Comparison of ENCODE assay signal across 9 cellular contexts in genomic region chr12:52221912-52222457, GRCh38. TPM values are rescaled to one million over a fixed set of nuclear protein-coding genes. Genes with fewer than 3 reads are reported as not detected.
DNase-seq lines count a peak whose midpoint lies in the region; ATAC-seq and TF ChIP-seq lines count a peak whose summit lies in the region.
"Had no signal": no experiment of that assay in that cellular context is flagged by ENCODE, and none has a peak within 500 bp of the region (broad histone marks: within the 10 kb centered on the region; RNA-seq: fewer than 3 reads in every experiment).

No MANE protein-coding gene starts in this region.

- no TSS peak for BruUV-seq in MCF 10A (replicated peaks; lab: Mats Ljungman, UMichigan)

- no peak for TF ChIP-seq POLR2A in GM18505 (IDR thresholded peaks at IDR 0.05; ENCODE audit: borderline replicate concordance, extremely low read depth, insufficient read depth, insufficient read length)

- H3K36me3 Mint-ChIP-seq in MCF 10A (ENCODE audit: insufficient read depth, unreplicated experiment), result no peaks in the 10 kb centered on the region
- H3K36me3 Mint-ChIP-seq in stimulated activated memory B cell treated with anti-CD40 and anti-IgM and Interleukin-4, amounts not matched to agents 10 μg/mL and 1 μg/mL and 100 μg/mL, for 72 hours, result no peaks in the 10 kb centered on the region

- CTCF ChIA-PET in MCF 10A (lab: Yijun Ruan, JAX), result interaction anchor here (0.6 to 4.0 kb wide), 13 partner anchors 9 to 723 kb away, joined by 3 to 26 read pairs (median 3); partner anchors contain the start of gene KRT7

- WGBS in lung, 2 donors, result 21 to 23% methylated on average over 8 of the region's 8 CpGs

- H3K27me3 Mint-ChIP-seq in MCF 10A (ENCODE audit: insufficient read depth, unreplicated experiment), result no peaks in the 10 kb centered on the region
- H3K27me3 Mint-ChIP-seq in stimulated activated memory B cell treated with anti-CD40 and anti-IgM and Interleukin-4, amounts not matched to agents 10 μg/mL and 1 μg/mL and 100 μg/mL, for 72 hours, result peaks cover 55% of the 10 kb centered on the region

- peak overlapping the region; percentile 37 for H3K27ac Mint-ChIP-seq in MCF 10A (ENCODE audit: low read depth, unreplicated experiment)
- no peak overlapping the region for H3K27ac Mint-ChIP-seq in stimulated activated memory B cell treated with anti-CD40 and anti-IgM and Interleukin-4, amounts not matched to agents 10 μg/mL and 1 μg/mL and 100 μg/mL, for 72 hours

- TF ChIP-seq CTCF in MCF 10A (IDR thresholded peaks at IDR 0.05; ENCODE audit: unreplicated experiment) (peak; percentile 45), lung (IDR thresholded peaks at IDR 0.05; ENCODE audit: control extremely low read depth, extremely low read depth) (peak; percentile 8)

- no peak overlapping the region for H3K27ac ChIP-seq in lung (ENCODE audit: low read depth in 1 of 2, low read length in 1 of 2)

- no peaks in the 10 kb centered on the region for H3K27me3 ChIP-seq in lung (ENCODE audit: control insufficient read depth, insufficient read depth)

- DNase-seq in CD1c-positive myeloid dendritic cell (ENCODE audit: extremely low spot score) (peak; percentile 71), HK-2 (ENCODE audit: unreplicated experiment) (peak; percentile 65), T1000 (lab: John Stamatoyannopoulos, UW) (peak; percentile 100), MCF 10A (ENCODE audit: unreplicated experiment) (peak; percentile 93), lung (ENCODE audit: low spot score) (no peak)

- POLR2A ChIA-PET in MCF 10A (lab: Yijun Ruan, JAX), result interaction anchor here (0.6 to 3.5 kb wide), 13 partner anchors 10 to 298 kb away, joined by 3 to 15 read pairs (median 4); partner anchors contain the start of genes KRT5 and KRT7

- H3K9me3 ChIP-seq in lung (ENCODE audit: control insufficient read depth in 2 of 2, insufficient read depth in 1 of 2, low read length in 1 of 2), result peaks cover 0 to 2% of the 10 kb centered on the region in 2 donors

- H3K4me3 Mint-ChIP-seq in MCF 10A (ENCODE audit: unreplicated experiment), result no peak overlapping the region
- H3K4me3 Mint-ChIP-seq in stimulated activated memory B cell treated with anti-CD40 and anti-IgM and Interleukin-4, amounts not matched to agents 10 μg/mL and 1 μg/mL and 100 μg/mL, for 72 hours, result no peak overlapping the region

- H3K9me3 Mint-ChIP-seq in MCF 10A (ENCODE audit: unreplicated experiment), result peaks cover 21% of the 10 kb centered on the region
- H3K9me3 Mint-ChIP-seq in stimulated activated memory B cell treated with anti-CD40 and anti-IgM and Interleukin-4, amounts not matched to agents 10 μg/mL and 1 μg/mL and 100 μg/mL, for 72 hours, result no peaks in the 10 kb centered on the region

- no peaks in the 10 kb centered on the region for H3K36me3 ChIP-seq in lung (ENCODE audit: control insufficient read depth in 2 of 2, insufficient read depth in 2 of 2, low read length in 2 of 2)

- H3K4me3 ChIP-seq in lung, result no peak overlapping the region

- H3K4me1 ChIP-seq in lung (ENCODE audit: control insufficient read depth in 2 of 2, insufficient read depth in 2 of 2, low read length in 2 of 2), result peaks cover 0 to 6% of the 10 kb centered on the region in 2 donors

- ATAC-seq in lung (ENCODE audit: insufficient read depth, low FRiP score) (no peak), GM18505 (IDR thresholded peaks at IDR 0.05; ENCODE audit: unreplicated experiment) (no peak), HG02571 (IDR thresholded peaks at IDR 0.05; ENCODE audit: unreplicated experiment) (no peak)
- peak; percentile 41 for ATAC-seq in stimulated activated memory B cell treated with anti-CD40 and anti-IgM and Interleukin-4, amounts not matched to agents 10 μg/mL and 1 μg/mL and 100 μg/mL, for 72 hours

- intact Hi-C loops in MCF 10A (cut with micrococcal nuclease), result no loop called here

- H3K4me1 Mint-ChIP-seq in MCF 10A (ENCODE audit: insufficient read depth, unreplicated experiment), result peaks cover 40% of the 10 kb centered on the region
- H3K4me1 Mint-ChIP-seq in stimulated activated memory B cell treated with anti-CD40 and anti-IgM and Interleukin-4, amounts not matched to agents 10 μg/mL and 1 μg/mL and 100 μg/mL, for 72 hours, result no peaks in the 10 kb centered on the region

RNA-seq across cellular contexts. Expression of gene KRT7, which starts 11.1 kb away (rescaled TPM):
- total RNA-seq in MCF 10A (2022) (2,379 and 3,360 TPM in 2 replicates), lung (1,000 to 10,000 TPM in 1 of 2 donors, 10 to 100 TPM in 1; 33.6 to 1,411 TPM)
- 1,000 to 10,000 TPM; 1,201 to 1,415 TPM for polyA plus RNA-seq in lung

RNA-seq across cellular contexts. Expression of gene KRT80, which starts 30.2 kb away (rescaled TPM):
- total RNA-seq in MCF 10A (2022) (27.4 and 52.3 TPM in 2 replicates), lung (10 to 100 TPM in 1 of 2 donors, 1 to 10 TPM in 1; 1.8 to 15.5 TPM)
- 1 to 10 TPM; 7.2 to 9.9 TPM for polyA plus RNA-seq in lung

RNA-seq across cellular contexts. Expression of gene KRT86, which starts 52.5 kb away (rescaled TPM):
- total RNA-seq in MCF 10A (2022) (37.8 and 45.1 TPM in 2 replicates), lung (1 to 10 TPM in 1 of 2 donors, not detected in 1; 1.1 TPM)
- under 1 TPM; 0.11 to 0.31 TPM for polyA plus RNA-seq in lung
- polyA plus RNA-seq: liver had no signal

Comparison
In these comparisons a context has a peak if more than half of its experiments do, and no peak if none do; other contexts are left out.
1. RNA of gene KRT86, which starts 52.5 kb away (total RNA-seq): 37.8 to 45.1 TPM in MCF 10A; 1.1 TPM in lung; every median in the first group is over 10 times any median in the second.